Comparison of ENCODE assay signal across 31 cellular contexts in the genomic region with DNA sequence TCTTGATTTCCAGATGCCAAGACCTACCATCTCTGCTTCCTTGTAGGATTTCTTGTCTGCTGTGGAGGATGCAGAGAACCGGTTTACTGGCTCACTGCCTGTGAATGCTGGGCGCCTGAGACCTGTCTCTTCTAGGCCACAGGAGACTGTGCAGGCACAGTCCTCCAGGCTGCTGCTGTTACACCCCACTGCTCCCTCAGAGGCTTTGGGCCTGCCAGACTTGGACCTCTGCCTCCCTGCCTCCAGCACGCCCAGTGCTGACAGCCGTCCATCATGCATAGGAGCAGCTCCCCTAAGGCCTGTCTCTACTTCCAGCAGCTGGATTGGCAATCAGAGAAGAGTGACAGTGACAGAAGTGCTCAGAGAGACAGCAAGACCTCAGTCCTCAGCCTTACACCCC. TPM values are rescaled to one million over a fixed set of nuclear protein-coding genes. Genes with fewer than 3 reads are reported as not detected.
DNase-seq lines count a peak whose midpoint lies in the region; ATAC-seq, FAIRE-seq and TF ChIP-seq lines count a peak whose summit lies in the region.
"Had no signal": no experiment of that assay in that cellular context is flagged by ENCODE, and none has a peak within 500 bp of the region (broad histone marks: within the 10 kb centered on the region; RNA-seq: fewer than 3 reads in every experiment).

No MANE protein-coding gene starts in this region.

- no peak overlapping the region for H3K27ac ChIP-seq in endodermal cell (ENCODE audit: low read depth, low read length)
- peak overlapping the region in 11 of 12 donors; percentile 47 to 89 (median 83) for H3K27ac ChIP-seq in heart left ventricle
- peak overlapping the region; percentile 33 for H3K27ac ChIP-seq in right cardiac atrium (ENCODE audit: low read length)
- H3K27ac ChIP-seq in skeletal muscle tissue (ENCODE audit: low read depth, low read length) = peak overlapping the region; percentile 31

- no peak for TF ChIP-seq CTCF in endodermal cell (conservative IDR thresholded peaks at IDR 0.05)
- TF ChIP-seq CTCF in heart left ventricle (IDR thresholded peaks at IDR 0.05) = no peak

- H3K27me3 Mint-ChIP-seq in endodermal cell (ENCODE audit: insufficient read depth) = no peaks in the 10 kb centered on the region
- H3K27me3 Mint-ChIP-seq: CD4-positive, alpha-beta memory T cell had no signal

- H3K36me3 ChIP-seq in endodermal cell (ENCODE audit: control insufficient read depth, insufficient read depth, low read length) (peaks cover 40% of the 10 kb centered on the region), heart left ventricle (no peaks in the 10 kb centered on the region), skeletal muscle tissue (ENCODE audit: control insufficient read depth in 3 of 3, insufficient read depth in 3 of 3, low read length in 3 of 3) (no peaks in the 10 kb centered on the region)

- H3K4me1 ChIP-seq in endodermal cell (ENCODE audit: control insufficient read depth, insufficient read depth, low read length) (peaks cover 25% of the 10 kb centered on the region), heart left ventricle (peaks cover 0 to 36% (median 14%) of the 10 kb centered on the region in 12 donors), right cardiac atrium (ENCODE audit: control insufficient read depth, insufficient read depth, low read length) (peaks cover 5% of the 10 kb centered on the region), skeletal muscle tissue (ENCODE audit: control insufficient read depth in 3 of 3, insufficient read depth in 3 of 3, low read length in 3 of 3) (peaks cover 21 to 32% (median 22%) of the 10 kb centered on the region in 3 donors)

- no peaks in the 10 kb centered on the region for H3K27me3 ChIP-seq in endodermal cell (ENCODE audit: control insufficient read depth, insufficient read depth, low read length, poor library complexity, severe bottlenecking)
- H3K27me3 ChIP-seq in heart left ventricle = no peaks in the 10 kb centered on the region
- no peaks in the 10 kb centered on the region for H3K27me3 ChIP-seq in right cardiac atrium (ENCODE audit: control insufficient read depth, insufficient read depth)
- no peaks in the 10 kb centered on the region for H3K27me3 ChIP-seq in skeletal muscle tissue (ENCODE audit: control insufficient read depth in 3 of 3, insufficient read depth in 3 of 3, low read length in 3 of 3)

- ATAC-seq in heart left ventricle (peak; percentile 18 to 61 (median 54)), right cardiac atrium (peak; percentile 52 to 65), GM18873 (IDR thresholded peaks at IDR 0.05; ENCODE audit: low FRiP score, unreplicated experiment) (no peak)
- ATAC-seq: HepG2, K562, PC-3 had no signal

- intact Hi-C loops in heart left ventricle (cut with DNase I) (loop anchor here in 1 of 10 donors (2.0 kb wide), 1 partner anchor 19 kb away; no protein-coding TSS in a partner anchor), right cardiac atrium (cut with DNase I) (no loop called here)

- no peak overlapping the region for H3K4me3 Mint-ChIP-seq in endodermal cell
- H3K4me3 Mint-ChIP-seq: CD4-positive, alpha-beta memory T cell had no signal

- no peaks in the 10 kb centered on the region for H3K9me3 Mint-ChIP-seq in endodermal cell
- H3K9me3 Mint-ChIP-seq: CD4-positive, alpha-beta memory T cell had no signal

- H3K36me3 Mint-ChIP-seq in endodermal cell (ENCODE audit: low read depth) = peaks cover 41% of the 10 kb centered on the region
- H3K36me3 Mint-ChIP-seq: CD4-positive, alpha-beta memory T cell had no signal

- no peaks in the 10 kb centered on the region for H3K9me3 ChIP-seq in endodermal cell (ENCODE audit: control insufficient read depth, low read length)
- H3K9me3 ChIP-seq in heart left ventricle = no peaks in the 10 kb centered on the region
- H3K9me3 ChIP-seq in right cardiac atrium (ENCODE audit: control insufficient read depth, low read length) = no peaks in the 10 kb centered on the region
- H3K9me3 ChIP-seq in skeletal muscle tissue (ENCODE audit: control insufficient read depth in 3 of 3, low read length in 3 of 3) = no peaks in the 10 kb centered on the region

- TF ChIP-seq POLR2A in heart left ventricle (IDR thresholded peaks at IDR 0.05) (no peak), GM12892 (IDR thresholded peaks at IDR 0.05; ENCODE audit: low read depth, low read length) (no peak)

- H3K9ac ChIP-seq in endodermal cell (ENCODE audit: extremely low read depth, low read length, poor library complexity, severe bottlenecking) = no peak overlapping the region
- peak overlapping the region in 1 of 3 donors; percentile 40 for H3K9ac ChIP-seq in skeletal muscle tissue (ENCODE audit: low read depth in 1 of 3, low read length in 3 of 3)

- DNase-seq in endodermal cell = no peak
- DNase-seq in heart left ventricle = peak in 3 of 5 donors; percentile 10 to 73 (median 55)
- DNase-seq in right cardiac atrium = no peak
- no peak for DNase-seq in GM12892 (ENCODE audit: insufficient read length)
- DNase-seq in NCI-H187 (lab: John Stamatoyannopoulos, UW) = no peak
- DNase-seq: C1 segment of cervical spinal cord; CD4-positive, alpha-beta memory T cell; COR-L47; DMS79; EL; GDM1; H7; Kasumi-1; MV-4-11; NCI-H1105; NCI-H1436 treated with DMSO at 0.1 percent for 48 hours; NCI-H1930; NCI-H2107; NCI-H524 treated with DMSO at 0.1 percent for 48 hours; NCI-H774; PC-3; SHP77 had no signal

- no peak for FAIRE-seq in GM12892 (lab: Jason Lieb, UNC)
- FAIRE-seq: GM12891, GM19239, HepG2, K562 had no signal

- H3K27ac Mint-ChIP-seq in endodermal cell = peak overlapping the region; percentile 26

- H3K4me1 Mint-ChIP-seq in endodermal cell = peaks cover 40% of the 10 kb centered on the region
- H3K4me1 Mint-ChIP-seq: CD4-positive, alpha-beta memory T cell had no signal

- WGBS in endodermal cell (ENCODE audit: insufficient coverage in 1 of 2, insufficient read length in 1 of 2), 2 experiments = 89 to 92% methylated on average over 2 to 4 of the region's 4 CpGs
- 48 to 72% (median 58%) methylated on average over 4 of the region's 4 CpGs for WGBS in heart left ventricle, 4 donors
- 75% methylated on average over 4 of the region's 4 CpGs for WGBS in right cardiac atrium

- H3K4me3 ChIP-seq in endodermal cell (ENCODE audit: low read length) (no peak overlapping the region), heart left ventricle (no peak overlapping the region), right cardiac atrium (ENCODE audit: low read length) (no peak overlapping the region), skeletal muscle tissue (ENCODE audit: low read length in 3 of 3) (no peak overlapping the region)
- H3K4me3 ChIP-seq: K562 had no signal

RNA-seq across cellular contexts. Expression of gene HROB, which starts 6.1 kb away (rescaled TPM):
- total RNA-seq in endodermal cell (10 to 100 TPM; 20.9 to 23.4 TPM), heart left ventricle (1 to 10 TPM in 4 of 9 donors, under 1 TPM in 5; 0.47 to 5.8 (median 0.84) TPM), right cardiac atrium (1 to 10 TPM in 1 of 4 donors, under 1 TPM in 3; 0.47 to 1.4 (median 0.76) TPM), skeletal muscle tissue (1.0 TPM)
- 10.5 TPM for polyA plus RNA-seq in endodermal cell (2013, experiment 1 of 2)
- polyA plus RNA-seq in endodermal cell (2013, experiment 2 of 2) = 12.0 TPM
- polyA plus RNA-seq in heart left ventricle (under 1 TPM; 0.34 to 0.42 TPM), right cardiac atrium (0.38 TPM)
- 4.0 TPM for polyA plus RNA-seq in GM12892 (2012; ENCODE audit: missing spikeins)

RNA-seq across cellular contexts. Expression of gene ASB16, which starts 22.7 kb away (rescaled TPM):
- under 1 TPM in 1 of 2 donors, not detected in 1; 0.53 TPM for total RNA-seq in endodermal cell
- polyA plus RNA-seq in endodermal cell (2013, experiment 1 of 2) = not detected
- 0.33 TPM for polyA plus RNA-seq in endodermal cell (2013, experiment 2 of 2)
- total RNA-seq in heart left ventricle = 10 to 100 TPM in 7 of 9 donors, 1 to 10 TPM in 2; 7.7 to 71.1 (median 13.8) TPM
- 1 to 10 TPM; 1.5 to 5.1 TPM for polyA plus RNA-seq in heart left ventricle
- 10 to 100 TPM in 2 of 4 donors, 1 to 10 TPM in 2; 5.3 to 11.3 (median 9.7) TPM for total RNA-seq in right cardiac atrium
- 5.4 TPM for polyA plus RNA-seq in right cardiac atrium
- total RNA-seq in skeletal muscle tissue = 4.7 TPM
- 1.5 TPM for polyA plus RNA-seq in GM12892 (2012; ENCODE audit: missing spikeins)
- total RNA-seq: CD4-positive, alpha-beta memory T cell; HT1080; K562; M059J; SK-MEL-5 had no signal
- polyA plus RNA-seq: HepG2 had no signal

RNA-seq across cellular contexts. Expression of gene HDAC5, which starts 24.4 kb away (rescaled TPM):
- total RNA-seq in endodermal cell = 10 to 100 TPM; 36.9 to 64.6 TPM
- 55.7 TPM for polyA plus RNA-seq in endodermal cell (2013, experiment 1 of 2)
- polyA plus RNA-seq in endodermal cell (2013, experiment 2 of 2) = 57.7 TPM
- 100 to 1,000 TPM in 2 of 9 donors, 10 to 100 TPM in 7; 54.6 to 283 (median 70.1) TPM for total RNA-seq in heart left ventricle
- polyA plus RNA-seq in heart left ventricle = 10 to 100 TPM; 64.2 to 91.0 TPM
- total RNA-seq in right cardiac atrium = 10 to 100 TPM; 47.9 to 89.2 (median 74.4) TPM
- polyA plus RNA-seq in right cardiac atrium = 72.4 TPM
- 44.4 TPM for total RNA-seq in skeletal muscle tissue
- polyA plus RNA-seq in GM12892 (2012; ENCODE audit: missing spikeins) = 8.7 TPM

RNA-seq across cellular contexts. Expression of gene TMUB2, which starts 39.0 kb away (rescaled TPM):
- total RNA-seq in endodermal cell = 10 to 100 TPM; 28.8 to 33.1 TPM
- polyA plus RNA-seq in endodermal cell (2013, experiment 1 of 2) = 43.4 TPM
- 38.5 TPM for polyA plus RNA-seq in endodermal cell (2013, experiment 2 of 2)
- 10 to 100 TPM; 18.8 to 37.4 (median 21.8) TPM for total RNA-seq in heart left ventricle
- 10 to 100 TPM; 24.7 to 35.1 TPM for polyA plus RNA-seq in heart left ventricle
- total RNA-seq in right cardiac atrium = 10 to 100 TPM; 23.5 to 27.6 (median 26.6) TPM
- 26.3 TPM for polyA plus RNA-seq in right cardiac atrium
- 24.0 TPM for total RNA-seq in skeletal muscle tissue
- polyA plus RNA-seq in GM12892 (2012; ENCODE audit: missing spikeins) = 17.1 TPM

RNA-seq across cellular contexts. Expression of gene ATXN7L3, which starts 51.9 kb away (rescaled TPM):
- 100 to 1,000 TPM; 118 to 144 TPM for total RNA-seq in endodermal cell
- 72.4 TPM for polyA plus RNA-seq in endodermal cell (2013, experiment 1 of 2)
- 72.5 TPM for polyA plus RNA-seq in endodermal cell (2013, experiment 2 of 2)
- total RNA-seq in heart left ventricle = 10 to 100 TPM; 24.1 to 51.9 (median 35.3) TPM
- polyA plus RNA-seq in heart left ventricle = 10 to 100 TPM; 24.3 to 54.4 TPM
- 10 to 100 TPM; 37.5 to 52.7 (median 41.2) TPM for total RNA-seq in right cardiac atrium
- polyA plus RNA-seq in right cardiac atrium = 31.0 TPM
- 21.4 TPM for total RNA-seq in skeletal muscle tissue
- 18.0 TPM for polyA plus RNA-seq in GM12892 (2012; ENCODE audit: missing spikeins)

Comparison
In these comparisons a context has a peak if more than half of its experiments do, and no peak if none do; other contexts are left out.
1. DNase-seq: peak in heart left ventricle (3 of 5); none in endodermal cell (single experiment), right cardiac atrium (0 of 3), GM12892 (single experiment) and NCI-H187 (0 of 2).